8 cellular contexts compared by ENCODE assay signal in the genomic region with DNA sequence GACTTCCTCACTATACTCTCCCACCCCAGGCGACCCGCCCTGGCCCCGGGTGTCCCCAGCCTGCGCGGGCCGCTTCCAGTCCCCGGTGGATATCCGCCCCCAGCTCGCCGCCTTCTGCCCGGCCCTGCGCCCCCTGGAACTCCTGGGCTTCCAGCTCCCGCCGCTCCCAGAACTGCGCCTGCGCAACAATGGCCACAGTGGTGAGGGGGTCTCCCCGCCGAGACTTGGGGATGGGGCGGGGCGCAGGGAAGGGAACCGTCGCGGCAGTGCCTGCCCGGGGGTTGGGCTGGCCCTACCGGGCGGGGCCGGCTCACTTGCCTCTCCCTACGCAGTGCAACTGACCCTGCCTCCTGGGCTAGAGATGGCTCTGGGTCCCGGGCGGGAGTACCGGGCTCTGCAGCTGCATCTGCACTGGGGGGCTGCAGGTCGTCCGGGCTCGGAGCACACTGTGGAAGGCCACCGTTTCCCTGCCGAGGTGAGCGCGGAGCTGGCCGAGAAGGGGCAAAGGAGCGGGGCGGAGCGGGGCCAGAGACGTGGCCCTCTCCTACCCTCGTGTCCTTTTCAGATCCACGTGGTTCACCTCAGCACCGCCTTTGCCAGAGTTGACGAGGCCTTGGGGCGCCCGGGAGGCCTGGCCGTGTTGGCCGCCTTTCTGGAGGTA.
DNase-seq lines count a peak whose midpoint lies in the region; ATAC-seq and TF ChIP-seq lines count a peak whose summit lies in the region.

No MANE protein-coding gene starts in this region.

- H3K9ac ChIP-seq in OCI-LY1 (ENCODE audit: low read length), result peak overlapping the region; percentile 37; the same call in 1 of the 2 replicates

- no peak overlapping the region for H2AFZ ChIP-seq in OCI-LY1 (ENCODE audit: low read length)

- H3K9me3 Mint-ChIP-seq in effector memory CD8-positive, alpha-beta T cell, result no peaks in the 10 kb centered on the region

- H3K4me3 ChIP-seq in OCI-LY1 (ENCODE audit: low read depth, low read length, poor library complexity, severe bottlenecking), result peak overlapping the region; percentile 57
- H3K4me3 ChIP-seq in muscle layer of duodenum (ENCODE audit: low read depth in 1 of 2, low read length in 2 of 2), result peak overlapping the region; percentile 17 to 68

- peak overlapping the region; percentile 71 for H3K4me2 ChIP-seq in OCI-LY1 (ENCODE audit: low read length)

- H3K9me3 ChIP-seq in OCI-LY1 (ENCODE audit: low read length) (no peaks in the 10 kb centered on the region), muscle layer of duodenum (ENCODE audit: control insufficient read depth in 1 of 2, low read length in 2 of 2) (no peaks in the 10 kb centered on the region)

- no peak for TF ChIP-seq CTCF in OCI-LY1 (IDR thresholded peaks at IDR 0.05; ENCODE audit: low read length)

- H3F3A ChIP-seq in OCI-LY1 (ENCODE audit: insufficient read depth, low read length), result no peaks in the 10 kb centered on the region

- H3K36me3 ChIP-seq in OCI-LY1 (ENCODE audit: insufficient read depth, low read length), result no peaks in the 10 kb centered on the region
- H3K36me3 ChIP-seq in muscle layer of duodenum (ENCODE audit: control insufficient read depth in 1 of 2, insufficient read depth in 2 of 2, low read length in 2 of 2), result no peaks in the 10 kb centered on the region

- H3K4me3 Mint-ChIP-seq in effector memory CD8-positive, alpha-beta T cell, result peak overlapping the region; percentile 69 to 82

- H3K79me2 ChIP-seq in OCI-LY1 (ENCODE audit: insufficient read depth, low read length), result no peaks in the 10 kb centered on the region

- DNase-seq in AG20443 (ENCODE audit: low spot score), result peak; percentile 57
- DNase-seq in effector memory CD8-positive, alpha-beta T cell, result no peak
- DNase-seq in GOT3 (lab: John Stamatoyannopoulos, UW), result no peak
- no peak for DNase-seq in epidermal melanocyte (ENCODE audit: insufficient read length, low spot score)

- H3K36me3 Mint-ChIP-seq in effector memory CD8-positive, alpha-beta T cell (ENCODE audit: insufficient read depth), result no peaks in the 10 kb centered on the region

- H3K27me3 ChIP-seq in OCI-LY1 (ENCODE audit: insufficient read depth, low read length) (peaks cover 4% of the 10 kb centered on the region), muscle layer of duodenum (ENCODE audit: low read depth, low read length) (peaks cover 4% of the 10 kb centered on the region)

- H4K20me1 ChIP-seq in OCI-LY1 (ENCODE audit: insufficient read depth, low read length), result no peaks in the 10 kb centered on the region

- no peaks in the 10 kb centered on the region for H3K9me2 ChIP-seq in OCI-LY1 (ENCODE audit: low read depth, low read length)

- H3K4me1 ChIP-seq in OCI-LY1 (ENCODE audit: insufficient read depth, low read length, severe bottlenecking) (peaks cover 35% of the 10 kb centered on the region), muscle layer of duodenum (ENCODE audit: control insufficient read depth in 1 of 2, insufficient read depth in 2 of 2, low read length in 2 of 2) (peaks cover 0 to 15% of the 10 kb centered on the region in 2 donors)

- ATAC-seq in effector memory CD8-positive, alpha-beta T cell (replicated peaks), result peak; percentile 63
- ATAC-seq in HG03025 (IDR thresholded peaks at IDR 0.05; ENCODE audit: low FRiP score, unreplicated experiment) (no peak), GM18873 (IDR thresholded peaks at IDR 0.05; ENCODE audit: low FRiP score, unreplicated experiment) (no peak)

- H3K27me3 Mint-ChIP-seq in effector memory CD8-positive, alpha-beta T cell, result peaks cover 0 to 20% of the 10 kb centered on the region in 2 donors

- no peak overlapping the region for H3K27ac Mint-ChIP-seq in effector memory CD8-positive, alpha-beta T cell

- H3K27ac ChIP-seq in OCI-LY1 (ENCODE audit: low read depth, low read length, poor library complexity, severe bottlenecking), result no peak overlapping the region
- H3K27ac ChIP-seq in muscle layer of duodenum (ENCODE audit: low read length), result no peak overlapping the region

- peaks cover 4 to 11% of the 10 kb centered on the region in 2 donors for H3K4me1 Mint-ChIP-seq in effector memory CD8-positive, alpha-beta T cell (ENCODE audit: low read depth in 2 of 2)
